Comparison of ENCODE assay signal across 30 cellular contexts in genomic region chr17:68612923-68613292, GRCh38. TPM values are rescaled to one million over a fixed set of nuclear protein-coding genes. Genes with fewer than 3 reads are reported as not detected.
"Had no signal": no experiment of that assay in that cellular context is flagged by ENCODE, and none has a peak within 500 bp of the region (broad histone marks: within the 10 kb centered on the region; RNA-seq: fewer than 3 reads in every experiment).

No MANE protein-coding gene starts in this region.

- H3K27ac Mint-ChIP-seq: dendritic cell treated with granulocyte-macrophage colony-stimulating factor and Interleukin-4, amounts not matched to agents 40 ng/mL and 50 ng/mL, for 4 days; endodermal cell; naive thymus-derived CD4-positive, alpha-beta T cell; neural progenitor cell; stimulated activated memory B cell treated with anti-CD40 and anti-IgM and Interleukin-4, amounts not matched to agents 10 μg/mL and 1 μg/mL and 100 μg/mL, for 72 hours; type B pancreatic cell had no signal

- H3K4me2 ChIP-seq: neural progenitor cell had no signal

- H3K4me3 Mint-ChIP-seq: dendritic cell treated with granulocyte-macrophage colony-stimulating factor and Interleukin-4, amounts not matched to agents 40 ng/mL and 50 ng/mL, for 4 days; endodermal cell; naive thymus-derived CD4-positive, alpha-beta T cell; nephron; neural progenitor cell; stimulated activated memory B cell treated with anti-CD40 and anti-IgM and Interleukin-4, amounts not matched to agents 10 μg/mL and 1 μg/mL and 100 μg/mL, for 72 hours; type B pancreatic cell had no signal

- H3K4me3 ChIP-seq: esophagus squamous epithelium, heart right ventricle, neural progenitor cell, prostate gland, right atrium auricular region, sigmoid colon, spleen, testis, tibial artery had no signal

- H3K36me3 ChIP-seq: esophagus squamous epithelium, heart right ventricle, neural progenitor cell, prostate gland, right atrium auricular region, sigmoid colon, spleen, tibial artery had no signal

- H3K4me1 Mint-ChIP-seq: naive thymus-derived CD4-positive, alpha-beta T cell; nephron; neural progenitor cell; stimulated activated memory B cell treated with anti-CD40 and anti-IgM and Interleukin-4, amounts not matched to agents 10 μg/mL and 1 μg/mL and 100 μg/mL, for 72 hours had no signal

- H3K27ac ChIP-seq: esophagus squamous epithelium, neural progenitor cell, prostate gland, right atrium auricular region, sigmoid colon, spleen, testis, tibial artery had no signal

- H3K9ac ChIP-seq: neural progenitor cell had no signal

- H3K4me1 ChIP-seq: heart right ventricle, neural progenitor cell, prostate gland, sigmoid colon, spleen, testis, tibial artery had no signal

- H2AFZ ChIP-seq: neural progenitor cell had no signal

- H3K9me3 ChIP-seq: prostate gland, testis had no signal

- DNase-seq: effector CD8-positive, alpha-beta T cell; endodermal cell; esophagus squamous epithelium; foreskin melanocyte; glutamatergic neuron; heart right ventricle; hippocampal formation; left colon; mesenchymal stem cell; midbrain; naive thymus-derived CD4-positive, alpha-beta T cell; sigmoid colon; spleen; stimulated activated CD4-positive, alpha-beta T cell treated with anti-CD3 and anti-CD28 coated beads, Interleukin-4, amount 100 ng/mL, for 4 hours; stimulated activated naive CD8-positive, alpha-beta T cell treated with anti-CD3 and anti-CD28 coated beads, Interleukin-15, Interleukin-2, amounts not matched to agents 100 U/mL and 50 U/mL, for 24 hours; substantia nigra; testis; tibial artery had no signal

- H3K27me3 ChIP-seq: esophagus squamous epithelium, heart right ventricle, neural progenitor cell, right atrium auricular region, sigmoid colon, testis, tibial artery had no signal

- FAIRE-seq: colon, islet of Langerhans had no signal

- H3K36me3 Mint-ChIP-seq: neural progenitor cell; stimulated activated memory B cell treated with anti-CD40 and anti-IgM and Interleukin-4, amounts not matched to agents 10 μg/mL and 1 μg/mL and 100 μg/mL, for 72 hours; type B pancreatic cell had no signal

- H3K27me3 Mint-ChIP-seq: dendritic cell treated with granulocyte-macrophage colony-stimulating factor and Interleukin-4, amounts not matched to agents 40 ng/mL and 50 ng/mL, for 4 days had no signal

- ATAC-seq: left colon; naive thymus-derived CD4-positive, alpha-beta T cell; stimulated activated memory B cell treated with anti-CD40 and anti-IgM and Interleukin-4, amounts not matched to agents 10 μg/mL and 1 μg/mL and 100 μg/mL, for 72 hours; stimulated activated naive CD8-positive, alpha-beta T cell treated with anti-CD3 and anti-CD28 coated beads, Interleukin-15, Interleukin-2, amounts not matched to agents 100 U/mL and 50 U/mL, for 24 hours had no signal

RNA-seq across cellular contexts. Expression of gene FAM20A, which starts 11.7 kb away (rescaled TPM):
- total RNA-seq: epithelial cell of proximal tubule, lung microvascular endothelial cell, osteocyte had no signal
- polyA plus RNA-seq: naive thymus-derived CD4-positive, alpha-beta T cell had no signal
